16 cellular contexts compared by ENCODE assay signal in the genomic region with DNA sequence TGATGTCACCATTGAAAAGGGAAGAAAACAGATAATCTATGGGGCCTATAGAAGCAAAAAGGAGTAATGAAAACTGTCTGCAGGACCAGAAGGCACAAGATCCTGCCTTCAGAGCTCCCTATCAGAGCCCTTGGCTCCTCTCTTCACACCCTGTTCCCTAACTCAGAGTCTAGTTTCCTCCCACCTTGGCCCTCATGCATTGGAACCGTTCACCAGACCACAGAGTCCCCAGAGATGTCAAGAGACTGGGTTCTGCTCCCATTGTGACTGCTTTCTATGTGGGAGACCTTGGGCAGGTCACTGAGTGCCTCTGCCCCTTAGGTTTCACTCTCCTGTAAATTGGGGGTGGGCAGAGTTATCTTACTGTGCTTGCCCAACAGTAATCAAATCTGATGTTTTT.
DNase-seq lines count a peak whose midpoint lies in the region; ATAC-seq and TF ChIP-seq lines count a peak whose summit lies in the region.
"Had no signal": no experiment of that assay in that cellular context is flagged by ENCODE, and none has a peak within 500 bp of the region (broad histone marks: within the 10 kb centered on the region; RNA-seq: fewer than 3 reads in every experiment).

No MANE protein-coding gene starts in this region.

- H3K36me3 ChIP-seq in left lung: no peaks in the 10 kb centered on the region
- no peaks in the 10 kb centered on the region for H3K36me3 ChIP-seq in suprapubic skin
- H3K36me3 ChIP-seq: SJCRH30, WERI-Rb-1 had no signal

- intact Hi-C loops in left lung (cut with DNase I) (no loop called here), Calu3 (cut with micrococcal nuclease; ENCODE audit: unreplicated experiment) (no loop called here)

- H3K4me1 ChIP-seq in left lung: no peaks in the 10 kb centered on the region
- no peaks in the 10 kb centered on the region for H3K4me1 ChIP-seq in suprapubic skin
- H3K4me1 ChIP-seq: SJCRH30 had no signal

- TF ChIP-seq CTCF in left lung (IDR thresholded peaks at IDR 0.05) (no peak), Calu3 (IDR thresholded peaks at IDR 0.05; ENCODE audit: unreplicated experiment) (no peak), suprapubic skin (IDR thresholded peaks at IDR 0.05) (no peak)

- H3K4me1 Mint-ChIP-seq in Calu3 (ENCODE audit: low read depth, unreplicated experiment): peaks cover 44% of the 10 kb centered on the region

- no peak overlapping the region for H3K4me3 Mint-ChIP-seq in Calu3 (ENCODE audit: low read depth, unreplicated experiment)
- H3K4me3 Mint-ChIP-seq: CD8-positive, alpha-beta memory T cell; stimulated activated naive CD8-positive, alpha-beta T cell treated with anti-CD3 and anti-CD28 coated beads, Interleukin-15, Interleukin-2, amounts not matched to agents 100 ng/mL and 50 ng/mL, for 24 hours had no signal

- ATAC-seq in GM19372 (IDR thresholded peaks at IDR 0.05; ENCODE audit: low read depth, unreplicated experiment): peak; percentile 75
- peak; percentile 57 for ATAC-seq in HG03097 (IDR thresholded peaks at IDR 0.05; ENCODE audit: low FRiP score, unreplicated experiment)
- ATAC-seq in left lung: no peak

- TF ChIP-seq EP300 in suprapubic skin (IDR thresholded peaks at IDR 0.05): no peak

- no peak for TF ChIP-seq POLR2A in suprapubic skin (IDR thresholded peaks at IDR 0.05)

- H3K27me3 ChIP-seq in left lung (no peaks in the 10 kb centered on the region), suprapubic skin (no peaks in the 10 kb centered on the region)
- H3K27me3 ChIP-seq: SJCRH30 had no signal

- no peaks in the 10 kb centered on the region for H3K9me3 ChIP-seq in left lung
- H3K9me3 ChIP-seq in suprapubic skin: no peaks in the 10 kb centered on the region
- H3K9me3 ChIP-seq: SJCRH30 had no signal

- no peak overlapping the region for H3K27ac Mint-ChIP-seq in Calu3 (ENCODE audit: unreplicated experiment)
- H3K27ac Mint-ChIP-seq: CD8-positive, alpha-beta memory T cell; stimulated activated naive CD8-positive, alpha-beta T cell treated with anti-CD3 and anti-CD28 coated beads, Interleukin-15, Interleukin-2, amounts not matched to agents 100 ng/mL and 50 ng/mL, for 24 hours had no signal

- H3K27me3 Mint-ChIP-seq in Calu3 (ENCODE audit: unreplicated experiment): no peaks in the 10 kb centered on the region
- H3K27me3 Mint-ChIP-seq: CD8-positive, alpha-beta memory T cell; stimulated activated naive CD8-positive, alpha-beta T cell treated with anti-CD3 and anti-CD28 coated beads, Interleukin-15, Interleukin-2, amounts not matched to agents 100 ng/mL and 50 ng/mL, for 24 hours had no signal

- CTCF ChIA-PET in Calu3 (lab: Charles Lee): no interaction called here

- no TSS peak for BruUV-seq in Calu3 (replicated peaks; lab: Mats Ljungman, UMichigan)

- H3K36me3 Mint-ChIP-seq in Calu3 (ENCODE audit: insufficient read depth, unreplicated experiment): peaks cover 5% of the 10 kb centered on the region

- peak; percentile 55 for DNase-seq in DMS 273 treated with DMSO at 0.1 percent for 48 hours (lab: John Stamatoyannopoulos, UW)
- peak; percentile 15 for DNase-seq in SK-N-DZ (ENCODE audit: low spot score)
- no peak for DNase-seq in left lung
- DNase-seq in Calu3: no peak
- DNase-seq in hepatic stellate cell (ENCODE audit: low spot score): no peak
- no peak for DNase-seq in suprapubic skin (ENCODE audit: low spot score in 2 of 2)
- DNase-seq: activated T-cell treated with anti-CD3 and anti-CD28 coated beads, Interleukin-2, amount 50 U/mL, for 1 hour; CD8-positive, alpha-beta memory T cell; NCI-H226; retina; SJCRH30; stimulated activated CD4-positive, alpha-beta T cell treated with anti-CD3 and anti-CD28 coated beads, Interleukin-4, amount 100 ng/mL, for 24 hours; WERI-Rb-1 had no signal

- 50% methylated on average over 1 of the region's 1 CpG for WGBS in suprapubic skin

- no peak overlapping the region for H3K4me3 ChIP-seq in left lung
- H3K4me3 ChIP-seq in suprapubic skin: no peak overlapping the region
- H3K4me3 ChIP-seq: SJCRH30 had no signal

- no peak overlapping the region for H3K27ac ChIP-seq in left lung
- H3K27ac ChIP-seq in suprapubic skin: no peak overlapping the region
- H3K27ac ChIP-seq: SJCRH30, WERI-Rb-1 had no signal

- peaks cover 5% of the 10 kb centered on the region for H3K9me3 Mint-ChIP-seq in Calu3 (ENCODE audit: low read depth, unreplicated experiment)
- H3K9me3 Mint-ChIP-seq: stimulated activated naive CD8-positive, alpha-beta T cell treated with anti-CD3 and anti-CD28 coated beads, Interleukin-15, Interleukin-2, amounts not matched to agents 100 ng/mL and 50 ng/mL, for 24 hours had no signal

Comparison
In these comparisons a context has a peak if more than half of its experiments do, and no peak if none do; other contexts are left out.
1. DNase-seq: peak in DMS 273 treated with DMSO at 0.1 percent for 48 hours (single experiment) and SK-N-DZ (single experiment); none in left lung (0 of 2), Calu3 (single experiment), hepatic stellate cell (single experiment) and suprapubic skin (0 of 2).